Comparison of ENCODE assay signal across 21 cellular contexts in the genomic region with DNA sequence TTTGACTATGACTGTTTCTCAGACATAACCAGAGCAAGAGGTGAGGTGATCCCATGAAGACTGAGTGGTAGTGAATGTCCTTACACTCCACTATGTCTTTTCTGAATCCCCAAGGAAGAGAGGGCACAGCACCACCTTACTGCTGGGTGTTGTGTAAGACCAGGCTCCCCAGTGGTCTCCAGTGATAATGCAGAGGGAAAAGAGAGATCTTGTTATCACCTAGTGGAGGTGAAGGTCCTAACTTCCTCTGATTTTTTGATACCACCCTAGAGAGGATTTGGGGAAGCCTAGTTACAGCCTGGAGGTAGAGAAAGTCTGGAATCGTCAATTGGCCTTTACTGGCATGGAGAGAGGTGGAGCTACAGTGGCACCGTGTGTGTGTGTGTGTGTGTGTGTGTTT.
"Had no signal": no experiment of that assay in that cellular context is flagged by ENCODE, and none has a peak within 500 bp of the region (broad histone marks: within the 10 kb centered on the region; RNA-seq: fewer than 3 reads in every experiment).

No MANE protein-coding gene starts in this region.

- H3K36me3 Mint-ChIP-seq: activated naive CD4-positive, alpha-beta T cell treated with anti-CD3 and anti-CD28 coated beads, Interleukin-2, amount 10 ng/mL, durations not matched to agents 7 days and 5 days; immature natural killer cell; stimulated activated memory B cell treated with anti-CD40 and anti-IgM and Interleukin-4, amounts not matched to agents 10 μg/mL and 1 μg/mL and 100 μg/mL, for 72 hours had no signal

- H3K4me2 ChIP-seq: smooth muscle cell had no signal

- H3K36me3 ChIP-seq: heart right ventricle, left ventricle myocardium inferior, sigmoid colon, transverse colon, uterus had no signal

- H3K27ac Mint-ChIP-seq: activated CD4-positive, alpha-beta memory T cell treated with anti-CD3 and anti-CD28 coated beads, Interleukin-2, amount 10 ng/mL, durations not matched to agents 7 days and 5 days; activated naive CD4-positive, alpha-beta T cell treated with anti-CD3 and anti-CD28 coated beads, Interleukin-2, amount 10 ng/mL, durations not matched to agents 7 days and 5 days; endodermal cell; immature natural killer cell; stimulated activated memory B cell treated with anti-CD40 and anti-IgM and Interleukin-4, amounts not matched to agents 10 μg/mL and 1 μg/mL and 100 μg/mL, for 72 hours; T-helper 17 cell had no signal

- ATAC-seq: heart right ventricle; stimulated activated memory B cell treated with anti-CD40 and anti-IgM and Interleukin-4, amounts not matched to agents 10 μg/mL and 1 μg/mL and 100 μg/mL, for 72 hours; T-helper 17 cell had no signal

- H3K4me1 ChIP-seq: heart right ventricle, left ventricle myocardium inferior, sigmoid colon, transverse colon, uterus had no signal

- H3K4me3 ChIP-seq: heart right ventricle, left ventricle myocardium inferior, sigmoid colon, smooth muscle cell, transverse colon, uterus had no signal

- H3K9me3 Mint-ChIP-seq: endodermal cell had no signal

- DNase-seq: activated CD4-positive, alpha-beta memory T cell treated with anti-CD3 and anti-CD28 coated beads, Interleukin-2, amount 10 ng/mL, durations not matched to agents 7 days and 5 days; activated CD4-positive, alpha-beta T cell treated with anti-CD3 and anti-CD28 coated beads for 48 hours; activated effector memory CD4-positive, alpha-beta T cell treated with anti-CD3 and anti-CD28 coated beads, Interleukin-2, amount 50 U/mL, for 16 hours; activated naive CD4-positive, alpha-beta T cell treated with anti-CD3 and anti-CD28 coated beads, Interleukin-2, amount 10 ng/mL, durations not matched to agents 7 days and 5 days; amygdala; cortex of kidney; endodermal cell; heart right ventricle; immature natural killer cell; kidney glomerular epithelial cell; left ventricle myocardium inferior; nucleus accumbens; posterior cingulate gyrus; sigmoid colon; stimulated activated CD4-positive, alpha-beta T cell treated with anti-CD3 and anti-CD28 coated beads, Interleukin-15, amount 100 ng/mL, for 24 hours; T-helper 17 cell; transverse colon; uterus had no signal

- FAIRE-seq: bronchial epithelial cell had no signal

- H3K4me3 Mint-ChIP-seq: activated CD4-positive, alpha-beta memory T cell treated with anti-CD3 and anti-CD28 coated beads, Interleukin-2, amount 10 ng/mL, durations not matched to agents 7 days and 5 days; activated naive CD4-positive, alpha-beta T cell treated with anti-CD3 and anti-CD28 coated beads, Interleukin-2, amount 10 ng/mL, durations not matched to agents 7 days and 5 days; endodermal cell; immature natural killer cell; stimulated activated memory B cell treated with anti-CD40 and anti-IgM and Interleukin-4, amounts not matched to agents 10 μg/mL and 1 μg/mL and 100 μg/mL, for 72 hours; T-helper 17 cell had no signal

- H3K4me1 Mint-ChIP-seq: activated CD4-positive, alpha-beta memory T cell treated with anti-CD3 and anti-CD28 coated beads, Interleukin-2, amount 10 ng/mL, durations not matched to agents 7 days and 5 days; activated naive CD4-positive, alpha-beta T cell treated with anti-CD3 and anti-CD28 coated beads, Interleukin-2, amount 10 ng/mL, durations not matched to agents 7 days and 5 days; immature natural killer cell; stimulated activated memory B cell treated with anti-CD40 and anti-IgM and Interleukin-4, amounts not matched to agents 10 μg/mL and 1 μg/mL and 100 μg/mL, for 72 hours; T-helper 17 cell had no signal

- H3K27me3 ChIP-seq: heart right ventricle, sigmoid colon, transverse colon, uterus had no signal

- H3K9me3 ChIP-seq: sigmoid colon, transverse colon, uterus had no signal

- H3K27ac ChIP-seq: heart right ventricle, left ventricle myocardium inferior, sigmoid colon, transverse colon, uterus had no signal

- H3K27me3 Mint-ChIP-seq: activated CD4-positive, alpha-beta memory T cell treated with anti-CD3 and anti-CD28 coated beads, Interleukin-2, amount 10 ng/mL, durations not matched to agents 7 days and 5 days; activated naive CD4-positive, alpha-beta T cell treated with anti-CD3 and anti-CD28 coated beads, Interleukin-2, amount 10 ng/mL, durations not matched to agents 7 days and 5 days; stimulated activated memory B cell treated with anti-CD40 and anti-IgM and Interleukin-4, amounts not matched to agents 10 μg/mL and 1 μg/mL and 100 μg/mL, for 72 hours; T-helper 17 cell had no signal
